In the genomic region with DNA sequence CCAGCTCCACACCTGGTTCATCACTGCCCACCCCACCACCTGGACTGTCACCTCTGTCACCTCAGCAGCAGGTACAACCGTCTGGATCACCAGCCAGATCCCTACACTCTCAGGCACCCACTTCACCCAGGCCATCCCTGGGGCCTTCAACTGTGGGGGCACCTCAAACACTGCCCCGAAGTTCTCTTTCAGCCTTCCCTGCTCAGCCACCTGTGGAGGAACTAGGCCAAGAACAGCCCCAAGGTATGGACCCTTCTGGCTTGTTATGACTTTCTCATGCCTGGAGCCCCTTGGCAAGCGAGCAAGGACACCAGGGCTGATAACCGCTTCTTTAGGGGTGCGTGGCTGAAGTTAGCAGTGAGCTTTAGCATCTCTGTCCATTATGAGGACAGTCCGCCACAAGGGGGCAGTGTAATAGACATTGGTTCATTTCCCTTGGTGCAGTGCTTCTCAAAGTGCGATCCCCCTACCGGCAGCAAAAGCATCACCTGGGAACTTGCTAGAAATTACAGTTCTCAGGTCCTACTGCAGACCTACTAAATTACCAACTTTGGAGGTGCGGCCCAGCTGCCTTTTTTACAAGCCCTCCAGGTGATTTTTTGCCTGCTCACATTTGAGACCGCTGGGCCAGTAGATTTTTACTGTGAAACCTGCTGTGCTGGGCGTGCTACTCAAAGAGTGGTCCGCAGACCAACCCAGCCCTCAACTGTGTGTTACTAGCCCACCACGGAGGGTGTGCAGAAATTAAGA, we compare ENCODE assay signal across 8 cellular contexts. TPM values are rescaled to one million over a fixed set of nuclear protein-coding genes. Genes with fewer than 3 reads are reported as not detected.
A peak's percentile ranks its signal among the peaks of the same experiment; 100 is the strongest.
DNase-seq lines count a peak whose midpoint lies in the region; ATAC-seq and TF ChIP-seq lines count a peak whose summit lies in the region.

No MANE protein-coding gene starts in this region.

- TF ChIP-seq CTCF in HEK293 (tag by site-specific recombination; IDR thresholded peaks at IDR 0.05) (peak; percentile 89), right atrium auricular region (IDR thresholded peaks at IDR 0.05) (peak; percentile 82 to 97)

- H3K9me3 ChIP-seq in HEK293 (ENCODE audit: control insufficient read depth, insufficient read depth, low read depth, low read length) (no peaks in the 10 kb centered on the region), T-helper 17 cell (ENCODE audit: control insufficient read depth, low read length, poor library complexity, severe bottlenecking) (no peaks in the 10 kb centered on the region), right atrium auricular region (no peaks in the 10 kb centered on the region)

- H3K4me1 ChIP-seq in HEK293 (ENCODE audit: control insufficient read depth, insufficient read depth, low read length) (no peaks in the 10 kb centered on the region), right atrium auricular region (peaks cover 0 to 7% of the 10 kb centered on the region in 2 donors)

- ATAC-seq in T-helper 17 cell (peak; percentile 100), sciatic nerve (peak; percentile 84), HG03521 (IDR thresholded peaks at IDR 0.05; ENCODE audit: unreplicated experiment) (no peak)

- peaks cover 2% of the 10 kb centered on the region for H3K36me3 Mint-ChIP-seq in T-helper 17 cell (ENCODE audit: low read depth)

- CTCF ChIA-PET in HEK293 (lab: Yijun Ruan, JAX): interaction anchor here (0.6 to 8.5 kb wide), 57 partner anchors 9 to 763 kb away, joined by 3 to 172 read pairs (median 4); a partner anchor contains a TSS

- H3K27me3 ChIP-seq in right atrium auricular region: no peaks in the 10 kb centered on the region

- H3K4me3 Mint-ChIP-seq in T-helper 17 cell: no peak overlapping the region

- H3K4me3 ChIP-seq in HEK293 (ENCODE audit: low read depth, low read length): no peak overlapping the region
- H3K4me3 ChIP-seq in right atrium auricular region: no peak overlapping the region

- H3K27ac Mint-ChIP-seq in T-helper 17 cell: no peak overlapping the region

- peaks cover 10% of the 10 kb centered on the region for H3K4me1 Mint-ChIP-seq in T-helper 17 cell

- peak; percentile 61 for DNase-seq in DMS79 (lab: John Stamatoyannopoulos, UW)
- DNase-seq in NCI-H2029 (lab: John Stamatoyannopoulos, UW): peak; percentile 83
- peak; percentile 72 to 93 (median 75) for DNase-seq in T-helper 17 cell
- peak; percentile 79 for DNase-seq in amniotic stem cell (lab: John Stamatoyannopoulos, UW)
- peak; percentile 91 for DNase-seq in right atrium auricular region (ENCODE audit: low spot score)
- peak; percentile 94 for DNase-seq in sciatic nerve (ENCODE audit: low spot score)

- H3K27ac ChIP-seq in HEK293 (ENCODE audit: extremely low read depth, low read depth, low read length): no peak overlapping the region
- H3K27ac ChIP-seq in right atrium auricular region: no peak overlapping the region

- POLR2A ChIA-PET in HEK293 (lab: Yijun Ruan, JAX): interaction anchor here (0.5 to 1.0 kb wide), 3 partner anchors 42 to 105 kb away, joined by 3 to 4 read pairs (median 4); a partner anchor contains a TSS

- intact Hi-C loops in sciatic nerve (cut with DNase I): loop anchor here (5.0 kb wide), 1 partner anchor 60 kb away; no protein-coding TSS in a partner anchor

- H3K36me3 ChIP-seq in HEK293 (ENCODE audit: control insufficient read depth in 2 of 2, insufficient read depth in 1 of 2, low read length in 2 of 2) (no peaks in the 10 kb centered on the region), right atrium auricular region (no peaks in the 10 kb centered on the region)

- peaks cover 32% of the 10 kb centered on the region for H3K27me3 Mint-ChIP-seq in T-helper 17 cell

TF ChIP-seq in HEK293, 187 proteins besides CTCF, POLR2A, EP300 and RAD21 (continues in another document):
- no peak for TF ChIP-seq ZNF621 (tag by site-specific recombination; IDR thresholded peaks at IDR 0.05)
- peak; percentile 90 for TF ChIP-seq SCRT2 (tag by site-specific recombination; IDR thresholded peaks at IDR 0.05)
- TF ChIP-seq, protein P1, sequence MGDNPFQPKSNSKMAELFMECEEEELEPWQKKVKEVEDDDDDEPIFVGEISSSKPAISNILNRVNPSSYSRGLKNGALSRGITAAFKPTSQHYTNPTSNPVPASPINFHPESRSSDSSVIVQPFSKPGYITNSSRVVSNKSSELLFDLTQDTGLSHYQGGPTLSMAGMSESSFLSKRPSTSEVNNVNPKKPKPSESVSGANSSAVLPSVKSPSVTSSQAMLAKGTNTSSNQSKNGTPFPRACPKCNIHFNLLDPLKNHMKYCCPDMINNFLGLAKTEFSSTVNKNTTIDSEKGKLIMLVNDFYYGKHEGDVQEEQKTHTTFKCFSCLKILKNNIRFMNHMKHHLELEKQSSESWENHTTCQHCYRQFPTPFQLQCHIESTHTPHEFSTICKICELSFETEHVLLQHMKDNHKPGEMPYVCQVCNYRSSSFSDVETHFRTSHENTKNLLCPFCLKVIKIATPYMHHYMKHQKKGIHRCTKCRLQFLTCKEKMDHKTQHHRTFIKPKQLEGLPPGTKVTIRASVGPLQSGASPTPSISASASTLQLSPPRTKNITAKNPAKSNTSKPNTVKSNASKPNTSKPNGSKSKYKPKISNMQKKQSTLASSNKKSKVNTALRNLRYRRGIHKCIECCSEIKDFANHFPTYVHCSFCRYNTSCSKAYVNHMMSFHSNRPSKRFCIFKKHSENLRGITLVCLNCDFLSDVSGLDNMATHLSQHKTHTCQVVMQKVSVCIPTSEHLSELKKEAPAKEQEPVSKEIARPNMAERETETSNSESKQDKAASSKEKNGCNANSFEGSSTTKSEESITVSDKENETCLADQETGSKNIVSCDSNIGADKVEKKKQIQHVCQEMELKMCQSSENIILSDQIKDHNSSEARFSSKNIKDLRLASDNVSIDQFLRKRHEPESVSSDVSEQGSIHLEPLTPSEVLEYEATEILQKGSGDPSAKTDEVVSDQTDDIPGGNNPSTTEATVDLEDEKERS (tag by site-specific recombination; IDR thresholded peaks at IDR 0.05): no peak
- 0 out of 2 replicates have a peak, but pooled peaks have one; percentile 27 for TF ChIP-seq ZNF629 (tag by site-specific recombination; IDR thresholded peaks at IDR 0.05)
- no peak for TF ChIP-seq GLIS2 (tag by site-specific recombination; IDR thresholded peaks at IDR 0.05)
- 0 out of 2 replicates have a peak, but pooled peaks have one; percentile 17 for TF ChIP-seq ZNF341 (tag by site-specific recombination; IDR thresholded peaks at IDR 0.05; ENCODE audit: low read depth)
- TF ChIP-seq REPIN1 (tag by site-specific recombination; IDR thresholded peaks at IDR 0.05; ENCODE audit: low read depth): no peak
- TF ChIP-seq ZFP3 (tag by site-specific recombination; IDR thresholded peaks at IDR 0.05; ENCODE audit: low read depth): no peak
- no peak for TF ChIP-seq TCF7L2 (IDR thresholded peaks at IDR 0.05; ENCODE audit: borderline replicate concordance, low read depth, low read length)
- TF ChIP-seq ZNF558 (tag by site-specific recombination; IDR thresholded peaks at IDR 0.05): no peak
- TF ChIP-seq, protein P2, sequence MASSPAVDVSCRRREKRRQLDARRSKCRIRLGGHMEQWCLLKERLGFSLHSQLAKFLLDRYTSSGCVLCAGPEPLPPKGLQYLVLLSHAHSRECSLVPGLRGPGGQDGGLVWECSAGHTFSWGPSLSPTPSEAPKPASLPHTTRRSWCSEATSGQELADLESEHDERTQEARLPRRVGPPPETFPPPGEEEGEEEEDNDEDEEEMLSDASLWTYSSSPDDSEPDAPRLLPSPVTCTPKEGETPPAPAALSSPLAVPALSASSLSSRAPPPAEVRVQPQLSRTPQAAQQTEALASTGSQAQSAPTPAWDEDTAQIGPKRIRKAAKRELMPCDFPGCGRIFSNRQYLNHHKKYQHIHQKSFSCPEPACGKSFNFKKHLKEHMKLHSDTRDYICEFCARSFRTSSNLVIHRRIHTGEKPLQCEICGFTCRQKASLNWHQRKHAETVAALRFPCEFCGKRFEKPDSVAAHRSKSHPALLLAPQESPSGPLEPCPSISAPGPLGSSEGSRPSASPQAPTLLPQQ (tag by site-specific recombination; IDR thresholded peaks at IDR 0.05): no peak
- TF ChIP-seq, protein P3, sequence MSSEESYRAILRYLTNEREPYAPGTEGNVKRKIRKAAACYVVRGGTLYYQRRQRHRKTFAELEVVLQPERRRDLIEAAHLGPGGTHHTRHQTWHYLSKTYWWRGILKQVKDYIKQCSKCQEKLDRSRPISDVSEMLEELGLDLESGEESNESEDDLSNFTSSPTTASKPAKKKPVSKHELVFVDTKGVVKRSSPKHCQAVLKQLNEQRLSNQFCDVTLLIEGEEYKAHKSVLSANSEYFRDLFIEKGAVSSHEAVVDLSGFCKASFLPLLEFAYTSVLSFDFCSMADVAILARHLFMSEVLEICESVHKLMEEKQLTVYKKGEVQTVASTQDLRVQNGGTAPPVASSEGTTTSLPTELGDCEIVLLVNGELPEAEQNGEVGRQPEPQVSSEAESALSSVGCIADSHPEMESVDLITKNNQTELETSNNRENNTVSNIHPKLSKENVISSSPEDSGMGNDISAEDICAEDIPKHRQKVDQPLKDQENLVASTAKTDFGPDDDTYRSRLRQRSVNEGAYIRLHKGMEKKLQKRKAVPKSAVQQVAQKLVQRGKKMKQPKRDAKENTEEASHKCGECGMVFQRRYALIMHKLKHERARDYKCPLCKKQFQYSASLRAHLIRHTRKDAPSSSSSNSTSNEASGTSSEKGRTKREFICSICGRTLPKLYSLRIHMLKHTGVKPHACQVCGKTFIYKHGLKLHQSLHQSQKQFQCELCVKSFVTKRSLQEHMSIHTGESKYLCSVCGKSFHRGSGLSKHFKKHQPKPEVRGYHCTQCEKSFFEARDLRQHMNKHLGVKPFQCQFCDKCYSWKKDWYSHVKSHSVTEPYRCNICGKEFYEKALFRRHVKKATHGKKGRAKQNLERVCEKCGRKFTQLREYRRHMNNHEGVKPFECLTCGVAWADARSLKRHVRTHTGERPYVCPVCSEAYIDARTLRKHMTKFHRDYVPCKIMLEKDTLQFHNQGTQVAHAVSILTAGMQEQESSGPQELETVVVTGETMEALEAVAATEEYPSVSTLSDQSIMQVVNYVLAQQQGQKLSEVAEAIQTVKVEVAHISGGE (tag by site-specific recombination; conservative IDR thresholded peaks at IDR 0.05; ENCODE audit: low read depth): no peak
- TF ChIP-seq, protein P4, sequence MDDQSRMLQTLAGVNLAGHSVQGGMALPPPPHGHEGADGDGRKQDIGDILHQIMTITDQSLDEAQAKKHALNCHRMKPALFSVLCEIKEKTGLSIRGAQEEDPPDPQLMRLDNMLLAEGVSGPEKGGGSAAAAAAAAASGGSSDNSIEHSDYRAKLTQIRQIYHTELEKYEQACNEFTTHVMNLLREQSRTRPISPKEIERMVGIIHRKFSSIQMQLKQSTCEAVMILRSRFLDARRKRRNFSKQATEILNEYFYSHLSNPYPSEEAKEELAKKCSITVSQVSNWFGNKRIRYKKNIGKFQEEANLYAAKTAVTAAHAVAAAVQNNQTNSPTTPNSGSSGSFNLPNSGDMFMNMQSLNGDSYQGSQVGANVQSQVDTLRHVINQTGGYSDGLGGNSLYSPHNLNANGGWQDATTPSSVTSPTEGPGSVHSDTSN (CRISPR knock-in tag; IDR thresholded peaks at IDR 0.05): no peak

RNA-seq across cellular contexts. Expression of a gene that starts 32.5 kb away (rescaled TPM):
- total RNA-seq in T-helper 17 cell (under 1 TPM in 1 of 2 donors, not detected in 1; 0.15 TPM), right atrium auricular region (under 1 TPM in 1 of 2 donors, not detected in 1; 0.20 TPM), sciatic nerve (0.22 TPM)

RNA-seq across cellular contexts. Expression of a gene that starts 34.3 kb away (rescaled TPM):
- total RNA-seq in T-helper 17 cell: not detected
- not detected for total RNA-seq in right atrium auricular region
- not detected for total RNA-seq in sciatic nerve
